1 cellular context compared by ENCODE assay signal in genomic region chr6:3719462-3720308, GRCh38.
TF ChIP-seq lines count a peak whose summit lies in the region.

No MANE protein-coding gene starts in this region.

TF ChIP-seq in K562, 482 proteins besides CTCF, POLR2A, EP300 and RAD21:
- TF ChIP-seq, protein P1, sequence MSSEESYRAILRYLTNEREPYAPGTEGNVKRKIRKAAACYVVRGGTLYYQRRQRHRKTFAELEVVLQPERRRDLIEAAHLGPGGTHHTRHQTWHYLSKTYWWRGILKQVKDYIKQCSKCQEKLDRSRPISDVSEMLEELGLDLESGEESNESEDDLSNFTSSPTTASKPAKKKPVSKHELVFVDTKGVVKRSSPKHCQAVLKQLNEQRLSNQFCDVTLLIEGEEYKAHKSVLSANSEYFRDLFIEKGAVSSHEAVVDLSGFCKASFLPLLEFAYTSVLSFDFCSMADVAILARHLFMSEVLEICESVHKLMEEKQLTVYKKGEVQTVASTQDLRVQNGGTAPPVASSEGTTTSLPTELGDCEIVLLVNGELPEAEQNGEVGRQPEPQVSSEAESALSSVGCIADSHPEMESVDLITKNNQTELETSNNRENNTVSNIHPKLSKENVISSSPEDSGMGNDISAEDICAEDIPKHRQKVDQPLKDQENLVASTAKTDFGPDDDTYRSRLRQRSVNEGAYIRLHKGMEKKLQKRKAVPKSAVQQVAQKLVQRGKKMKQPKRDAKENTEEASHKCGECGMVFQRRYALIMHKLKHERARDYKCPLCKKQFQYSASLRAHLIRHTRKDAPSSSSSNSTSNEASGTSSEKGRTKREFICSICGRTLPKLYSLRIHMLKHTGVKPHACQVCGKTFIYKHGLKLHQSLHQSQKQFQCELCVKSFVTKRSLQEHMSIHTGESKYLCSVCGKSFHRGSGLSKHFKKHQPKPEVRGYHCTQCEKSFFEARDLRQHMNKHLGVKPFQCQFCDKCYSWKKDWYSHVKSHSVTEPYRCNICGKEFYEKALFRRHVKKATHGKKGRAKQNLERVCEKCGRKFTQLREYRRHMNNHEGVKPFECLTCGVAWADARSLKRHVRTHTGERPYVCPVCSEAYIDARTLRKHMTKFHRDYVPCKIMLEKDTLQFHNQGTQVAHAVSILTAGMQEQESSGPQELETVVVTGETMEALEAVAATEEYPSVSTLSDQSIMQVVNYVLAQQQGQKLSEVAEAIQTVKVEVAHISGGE (CRISPR knock-in tag; IDR thresholded peaks at IDR 0.05), result no peak
- TF ChIP-seq NFYB (IDR thresholded peaks at IDR 0.05; ENCODE audit: extremely low read depth, insufficient read length) (peak; percentile 65), CHD2 (IDR thresholded peaks at IDR 0.05; ENCODE audit: low read depth, low read length) (no peak), ZNF140 (CRISPR knock-in tag; IDR thresholded peaks at IDR 0.05) (no peak)
TF ChIP-seq in K562: peak in this region for 1.
